In genomic region chr16:55465077-55465896, GRCh38 we compare ENCODE assay signal across 8 cellular contexts. TPM values are rescaled to one million over a fixed set of nuclear protein-coding genes. Genes with fewer than 3 reads are reported as not detected.
DNase-seq lines count a peak whose midpoint lies in the region; ATAC-seq and TF ChIP-seq lines count a peak whose summit lies in the region.

No MANE protein-coding gene starts in this region.

- no peaks in the 10 kb centered on the region for H3K79me2 ChIP-seq in OCI-LY1 (ENCODE audit: insufficient read depth, low read length)

- no peaks in the 10 kb centered on the region for H3K9me2 ChIP-seq in OCI-LY1 (ENCODE audit: low read depth, low read length)

- TF ChIP-seq EP300 in esophagus muscularis mucosa (IDR thresholded peaks at IDR 0.05) = no peak

- no peaks in the 10 kb centered on the region for H3K27me3 ChIP-seq in OCI-LY1 (ENCODE audit: insufficient read depth, low read length)
- peaks cover 0 to 22% (median 1%) of the 10 kb centered on the region in 4 donors for H3K27me3 ChIP-seq in esophagus muscularis mucosa

- H2AFZ ChIP-seq in OCI-LY1 (ENCODE audit: low read length) = no peak overlapping the region

- DNase-seq in DMS53 (lab: John Stamatoyannopoulos, UW) = peak; percentile 87
- peak; percentile 66 for DNase-seq in HS-27A (ENCODE audit: low read depth)
- DNase-seq in activated CD8-positive, alpha-beta memory T cell treated with anti-CD3 and anti-CD28 coated beads, Interleukin-2, amount 50 U/mL, for 48 hours = peak; percentile 97
- DNase-seq in esophagus muscularis mucosa (ENCODE audit: extremely low spot score) = peak; percentile 97
- DNase-seq in natural killer cell = peak; percentile 79
- peak; percentile 62 for DNase-seq in stimulated activated naive B cell treated with anti-CD40 and anti-IgM and Interleukin-4, amounts not matched to agents 10 μg/mL and 1 μg/mL and 100 μg/mL, for 72 hours

- H3K27ac ChIP-seq in OCI-LY1 (ENCODE audit: low read depth, low read length, poor library complexity, severe bottlenecking) = no peak overlapping the region
- H3K27ac ChIP-seq in esophagus muscularis mucosa (replicated peaks in 1 of 4) = no peak overlapping the region

- H3K9ac ChIP-seq in OCI-LY1 (ENCODE audit: low read length) = no peak overlapping the region

- no peaks in the 10 kb centered on the region for H3K9me3 Mint-ChIP-seq in natural killer cell
- no peaks in the 10 kb centered on the region for H3K9me3 Mint-ChIP-seq in stimulated activated naive B cell treated with anti-CD40 and anti-IgM and Interleukin-4, amounts not matched to agents 10 μg/mL and 1 μg/mL and 100 μg/mL, for 72 hours

- H3K4me3 Mint-ChIP-seq in natural killer cell = no peak overlapping the region
- H3K4me3 Mint-ChIP-seq in stimulated activated naive B cell treated with anti-CD40 and anti-IgM and Interleukin-4, amounts not matched to agents 10 μg/mL and 1 μg/mL and 100 μg/mL, for 72 hours = no peak overlapping the region

- WGBS in esophagus muscularis mucosa = 32% methylated on average over 17 of the region's 19 CpGs

- H3K9me3 ChIP-seq in OCI-LY1 (ENCODE audit: low read length) (no peaks in the 10 kb centered on the region), esophagus muscularis mucosa (no peaks in the 10 kb centered on the region)

- H3K27ac Mint-ChIP-seq in natural killer cell = no peak overlapping the region
- H3K27ac Mint-ChIP-seq in stimulated activated naive B cell treated with anti-CD40 and anti-IgM and Interleukin-4, amounts not matched to agents 10 μg/mL and 1 μg/mL and 100 μg/mL, for 72 hours = no peak overlapping the region

- no peaks in the 10 kb centered on the region for H3K4me1 ChIP-seq in OCI-LY1 (ENCODE audit: insufficient read depth, low read length, severe bottlenecking)
- H3K4me1 ChIP-seq in esophagus muscularis mucosa = peaks cover 0 to 6% (median under 1%) of the 10 kb centered on the region in 4 donors

- no peaks in the 10 kb centered on the region for H3F3A ChIP-seq in OCI-LY1 (ENCODE audit: insufficient read depth, low read length)

- no peaks in the 10 kb centered on the region for H4K20me1 ChIP-seq in OCI-LY1 (ENCODE audit: insufficient read depth, low read length)

- H3K27me3 Mint-ChIP-seq in natural killer cell (ENCODE audit: low read depth in 2 of 2) = no peaks in the 10 kb centered on the region
- peaks cover 0 to 11% of the 10 kb centered on the region in 2 donors for H3K27me3 Mint-ChIP-seq in stimulated activated naive B cell treated with anti-CD40 and anti-IgM and Interleukin-4, amounts not matched to agents 10 μg/mL and 1 μg/mL and 100 μg/mL, for 72 hours

- no peak overlapping the region for H3K4me2 ChIP-seq in OCI-LY1 (ENCODE audit: low read length)

- ATAC-seq in GM21423 (IDR thresholded peaks at IDR 0.05; ENCODE audit: unreplicated experiment) (peak; percentile 94), natural killer cell (peak; percentile 96 to 100 (median 100))
- ATAC-seq in stimulated activated naive B cell treated with anti-CD40 and anti-IgM and Interleukin-4, amounts not matched to agents 10 μg/mL and 1 μg/mL and 100 μg/mL, for 72 hours (replicated peaks) = peak; percentile 90 to 94

- H3K4me3 ChIP-seq in OCI-LY1 (ENCODE audit: low read depth, low read length, poor library complexity, severe bottlenecking) (no peak overlapping the region), esophagus muscularis mucosa (peak overlapping the region in 1 of 4 donors; percentile 18)

- H3K36me3 ChIP-seq in OCI-LY1 (ENCODE audit: insufficient read depth, low read length) (no peaks in the 10 kb centered on the region), esophagus muscularis mucosa (no peaks in the 10 kb centered on the region)

- no peak for TF ChIP-seq POLR2A in esophagus muscularis mucosa (IDR thresholded peaks at IDR 0.05; ENCODE audit: low read depth)

- TF ChIP-seq CTCF in OCI-LY1 (IDR thresholded peaks at IDR 0.05; ENCODE audit: low read length) (peak; percentile 100), esophagus muscularis mucosa (IDR thresholded peaks at IDR 0.05) (peak; percentile 100), natural killer cell (IDR thresholded peaks at IDR 0.05) (peak; percentile 99)

- no peaks in the 10 kb centered on the region for H3K36me3 Mint-ChIP-seq in natural killer cell
- H3K36me3 Mint-ChIP-seq in stimulated activated naive B cell treated with anti-CD40 and anti-IgM and Interleukin-4, amounts not matched to agents 10 μg/mL and 1 μg/mL and 100 μg/mL, for 72 hours = no peaks in the 10 kb centered on the region

- peaks cover 0 to 3% of the 10 kb centered on the region in 2 donors for H3K4me1 Mint-ChIP-seq in natural killer cell
- peaks cover 0 to 4% of the 10 kb centered on the region in 2 donors for H3K4me1 Mint-ChIP-seq in stimulated activated naive B cell treated with anti-CD40 and anti-IgM and Interleukin-4, amounts not matched to agents 10 μg/mL and 1 μg/mL and 100 μg/mL, for 72 hours

- intact Hi-C loops in esophagus muscularis mucosa (cut with DNase I) (loop anchor here (2.0 to 5.0 kb wide), 3 partner anchors 78 to 377 kb away; no protein-coding TSS in a partner anchor), natural killer cell (cut with micrococcal nuclease) (loop anchor here (1.0 to 5.0 kb wide), 3 partner anchors 237 to 1913 kb away; no protein-coding TSS in a partner anchor)

RNA-seq across cellular contexts. Expression of gene MMP2, which starts 13.7 kb away (rescaled TPM):
- 100 to 1,000 TPM; 211 to 368 (median 256) TPM for total RNA-seq in esophagus muscularis mucosa
- total RNA-seq in natural killer cell = not detected

RNA-seq across cellular contexts. Expression of gene LPCAT2, which starts 43.6 kb away (rescaled TPM):
- 10 to 100 TPM in 3 of 4 donors, 1 to 10 TPM in 1; 9.6 to 12.9 (median 12.0) TPM for total RNA-seq in esophagus muscularis mucosa
- total RNA-seq in natural killer cell = 10 to 100 TPM in 1 of 3 donors, 1 to 10 TPM in 2; 1.6 to 23.5 (median 3.1) TPM

Comparison
In these comparisons a context has a peak if more than half of its experiments do, and no peak if none do; other contexts are left out.
1. RNA of gene MMP2, which starts 13.7 kb away (total RNA-seq): 211 to 368 TPM in esophagus muscularis mucosa; not detected in natural killer cell; every median in the first group is over 100 times any median in the second.
2. Peak in every context shown above with its lines, with median percentiles within 50 percentile points of each other: DNase-seq, ATAC-seq and CTCF ChIP-seq.